In the genomic region with DNA sequence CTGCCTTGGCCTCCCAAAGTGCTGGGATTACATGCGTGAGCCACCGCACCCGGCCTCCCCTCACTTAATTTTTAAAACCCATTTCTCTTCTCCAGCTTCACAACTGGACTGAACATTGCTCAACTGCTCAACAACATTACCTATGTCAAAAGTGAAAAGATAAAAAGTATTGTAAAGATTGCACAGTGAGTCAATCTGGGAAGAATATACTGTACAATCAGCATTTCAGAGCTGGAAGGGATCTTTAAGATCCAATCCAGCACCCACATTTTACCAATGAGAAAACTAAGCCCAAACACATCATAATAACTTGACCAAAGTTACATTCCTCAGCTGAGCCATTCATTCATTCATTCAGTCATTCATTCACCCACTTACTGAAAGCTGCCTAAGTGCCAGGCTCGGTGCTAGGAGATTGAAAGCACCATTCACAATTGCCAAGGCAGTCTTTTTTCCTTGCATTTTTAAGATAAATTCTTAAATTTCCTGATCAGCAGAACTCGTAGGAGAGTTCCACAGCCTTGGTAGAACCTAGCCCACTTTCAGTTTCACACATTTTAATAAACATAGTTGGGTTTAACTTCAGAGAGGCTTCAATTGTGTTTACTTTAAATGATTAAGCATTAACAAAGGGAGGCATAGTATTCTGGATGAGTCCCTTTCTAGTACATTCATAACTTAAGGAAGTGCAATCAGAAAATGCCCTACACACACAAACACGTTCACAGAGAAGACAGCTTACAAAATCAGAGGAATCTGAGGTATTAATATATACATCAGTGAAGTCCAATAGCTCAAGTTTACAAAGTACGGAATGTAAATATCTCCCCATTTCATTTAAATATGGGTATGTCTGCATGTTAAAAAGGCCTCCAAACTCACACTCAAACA, we compare ENCODE assay signal across 3 cellular contexts.
TF ChIP-seq lines count a peak whose summit lies in the region.

No MANE protein-coding gene starts in this region.

TF ChIP-seq in SK-N-SH, 30 proteins besides CTCF, POLR2A, EP300 and RAD21:
- no peak for TF ChIP-seq TAF1 (IDR thresholded peaks at IDR 0.05; ENCODE audit: borderline replicate concordance, low read depth, low read length)
- no peak for TF ChIP-seq RCOR1 (IDR thresholded peaks at IDR 0.05; ENCODE audit: low read length)
- TF ChIP-seq ELF1 (IDR thresholded peaks at IDR 0.05): no peak
- TF ChIP-seq TEAD4 (IDR thresholded peaks at IDR 0.05; ENCODE audit: borderline replicate concordance, insufficient read depth): no peak
- TF ChIP-seq, protein P1, sequence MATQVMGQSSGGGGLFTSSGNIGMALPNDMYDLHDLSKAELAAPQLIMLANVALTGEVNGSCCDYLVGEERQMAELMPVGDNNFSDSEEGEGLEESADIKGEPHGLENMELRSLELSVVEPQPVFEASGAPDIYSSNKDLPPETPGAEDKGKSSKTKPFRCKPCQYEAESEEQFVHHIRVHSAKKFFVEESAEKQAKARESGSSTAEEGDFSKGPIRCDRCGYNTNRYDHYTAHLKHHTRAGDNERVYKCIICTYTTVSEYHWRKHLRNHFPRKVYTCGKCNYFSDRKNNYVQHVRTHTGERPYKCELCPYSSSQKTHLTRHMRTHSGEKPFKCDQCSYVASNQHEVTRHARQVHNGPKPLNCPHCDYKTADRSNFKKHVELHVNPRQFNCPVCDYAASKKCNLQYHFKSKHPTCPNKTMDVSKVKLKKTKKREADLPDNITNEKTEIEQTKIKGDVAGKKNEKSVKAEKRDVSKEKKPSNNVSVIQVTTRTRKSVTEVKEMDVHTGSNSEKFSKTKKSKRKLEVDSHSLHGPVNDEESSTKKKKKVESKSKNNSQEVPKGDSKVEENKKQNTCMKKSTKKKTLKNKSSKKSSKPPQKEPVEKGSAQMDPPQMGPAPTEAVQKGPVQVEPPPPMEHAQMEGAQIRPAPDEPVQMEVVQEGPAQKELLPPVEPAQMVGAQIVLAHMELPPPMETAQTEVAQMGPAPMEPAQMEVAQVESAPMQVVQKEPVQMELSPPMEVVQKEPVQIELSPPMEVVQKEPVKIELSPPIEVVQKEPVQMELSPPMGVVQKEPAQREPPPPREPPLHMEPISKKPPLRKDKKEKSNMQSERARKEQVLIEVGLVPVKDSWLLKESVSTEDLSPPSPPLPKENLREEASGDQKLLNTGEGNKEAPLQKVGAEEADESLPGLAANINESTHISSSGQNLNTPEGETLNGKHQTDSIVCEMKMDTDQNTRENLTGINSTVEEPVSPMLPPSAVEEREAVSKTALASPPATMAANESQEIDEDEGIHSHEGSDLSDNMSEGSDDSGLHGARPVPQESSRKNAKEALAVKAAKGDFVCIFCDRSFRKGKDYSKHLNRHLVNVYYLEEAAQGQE (IDR thresholded peaks at IDR 0.05; ENCODE audit: low read depth, low read length): no peak
- no peak for TF ChIP-seq USF1 (IDR thresholded peaks at IDR 0.05; ENCODE audit: borderline replicate concordance, low read depth)
- no peak for TF ChIP-seq SIN3A (IDR thresholded peaks at IDR 0.05; ENCODE audit: borderline replicate concordance, low read depth, low read length)
- TF ChIP-seq GATA2 (CRISPR knock-in tag; IDR thresholded peaks at IDR 0.05): no peak
- TF ChIP-seq YY1 (IDR thresholded peaks at IDR 0.05; ENCODE audit: low read depth): no peak
- TF ChIP-seq JUND (IDR thresholded peaks at IDR 0.05): no peak
- TF ChIP-seq TCF12 (IDR thresholded peaks at IDR 0.05): no peak
- TF ChIP-seq, protein P2, sequence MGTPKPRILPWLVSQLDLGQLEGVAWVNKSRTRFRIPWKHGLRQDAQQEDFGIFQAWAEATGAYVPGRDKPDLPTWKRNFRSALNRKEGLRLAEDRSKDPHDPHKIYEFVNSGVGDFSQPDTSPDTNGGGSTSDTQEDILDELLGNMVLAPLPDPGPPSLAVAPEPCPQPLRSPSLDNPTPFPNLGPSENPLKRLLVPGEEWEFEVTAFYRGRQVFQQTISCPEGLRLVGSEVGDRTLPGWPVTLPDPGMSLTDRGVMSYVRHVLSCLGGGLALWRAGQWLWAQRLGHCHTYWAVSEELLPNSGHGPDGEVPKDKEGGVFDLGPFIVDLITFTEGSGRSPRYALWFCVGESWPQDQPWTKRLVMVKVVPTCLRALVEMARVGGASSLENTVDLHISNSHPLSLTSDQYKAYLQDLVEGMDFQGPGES (IDR thresholded peaks at IDR 0.05; ENCODE audit: low read depth, low read length): no peak
- no peak for TF ChIP-seq GABPA (IDR thresholded peaks at IDR 0.05; ENCODE audit: low read depth)
- no peak for TF ChIP-seq RXRA (IDR thresholded peaks at IDR 0.05; ENCODE audit: borderline replicate concordance, low read depth)
- TF ChIP-seq FOSL2 (IDR thresholded peaks at IDR 0.05; ENCODE audit: borderline replicate concordance, low read depth): no peak

TF ChIP-seq in SK-N-SH treated with all-trans-retinoic acid at 6 μM for 48 hours, 23 proteins besides CTCF, POLR2A, EP300 and RAD21:
- TF ChIP-seq ZNF70 (CRISPR knock-in tag; IDR thresholded peaks at IDR 0.05) (no peak), GLIS3 (CRISPR knock-in tag; IDR thresholded peaks at IDR 0.05) (no peak), ISL1 (CRISPR knock-in tag; IDR thresholded peaks at IDR 0.05) (no peak), ZFP3 (CRISPR knock-in tag; IDR thresholded peaks at IDR 0.05) (no peak), CSRNP3 (CRISPR knock-in tag; IDR thresholded peaks at IDR 0.05) (no peak), RARB (CRISPR knock-in tag; IDR thresholded peaks at IDR 0.05) (no peak), ESRRG (CRISPR knock-in tag; IDR thresholded peaks at IDR 0.05) (no peak), ZNF8 (CRISPR knock-in tag; IDR thresholded peaks at IDR 0.05) (no peak), SNAI2 (CRISPR knock-in tag; IDR thresholded peaks at IDR 0.05) (no peak), CSDC2 (CRISPR knock-in tag; IDR thresholded peaks at IDR 0.05) (no peak), OSR1 (CRISPR knock-in tag; IDR thresholded peaks at IDR 0.05) (no peak), PPARA (CRISPR knock-in tag; IDR thresholded peaks at IDR 0.05; ENCODE audit: borderline replicate concordance) (no peak), BACH2 (CRISPR knock-in tag; IDR thresholded peaks at IDR 0.05; ENCODE audit: borderline replicate concordance) (no peak), ZC3H10 (CRISPR knock-in tag; IDR thresholded peaks at IDR 0.05) (no peak)
- TF ChIP-seq, protein P3, sequence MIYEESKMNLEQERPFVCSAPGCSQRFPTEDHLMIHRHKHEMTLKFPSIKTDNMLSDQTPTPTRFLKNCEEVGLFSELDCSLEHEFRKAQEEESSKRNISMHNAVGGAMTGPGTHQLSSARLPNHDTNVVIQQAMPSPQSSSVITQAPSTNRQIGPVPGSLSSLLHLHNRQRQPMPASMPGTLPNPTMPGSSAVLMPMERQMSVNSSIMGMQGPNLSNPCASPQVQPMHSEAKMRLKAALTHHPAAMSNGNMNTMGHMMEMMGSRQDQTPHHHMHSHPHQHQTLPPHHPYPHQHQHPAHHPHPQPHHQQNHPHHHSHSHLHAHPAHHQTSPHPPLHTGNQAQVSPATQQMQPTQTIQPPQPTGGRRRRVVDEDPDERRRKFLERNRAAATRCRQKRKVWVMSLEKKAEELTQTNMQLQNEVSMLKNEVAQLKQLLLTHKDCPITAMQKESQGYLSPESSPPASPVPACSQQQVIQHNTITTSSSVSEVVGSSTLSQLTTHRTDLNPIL (CRISPR knock-in tag; IDR thresholded peaks at IDR 0.05; ENCODE audit: low read depth): no peak
- TF ChIP-seq, protein P4, sequence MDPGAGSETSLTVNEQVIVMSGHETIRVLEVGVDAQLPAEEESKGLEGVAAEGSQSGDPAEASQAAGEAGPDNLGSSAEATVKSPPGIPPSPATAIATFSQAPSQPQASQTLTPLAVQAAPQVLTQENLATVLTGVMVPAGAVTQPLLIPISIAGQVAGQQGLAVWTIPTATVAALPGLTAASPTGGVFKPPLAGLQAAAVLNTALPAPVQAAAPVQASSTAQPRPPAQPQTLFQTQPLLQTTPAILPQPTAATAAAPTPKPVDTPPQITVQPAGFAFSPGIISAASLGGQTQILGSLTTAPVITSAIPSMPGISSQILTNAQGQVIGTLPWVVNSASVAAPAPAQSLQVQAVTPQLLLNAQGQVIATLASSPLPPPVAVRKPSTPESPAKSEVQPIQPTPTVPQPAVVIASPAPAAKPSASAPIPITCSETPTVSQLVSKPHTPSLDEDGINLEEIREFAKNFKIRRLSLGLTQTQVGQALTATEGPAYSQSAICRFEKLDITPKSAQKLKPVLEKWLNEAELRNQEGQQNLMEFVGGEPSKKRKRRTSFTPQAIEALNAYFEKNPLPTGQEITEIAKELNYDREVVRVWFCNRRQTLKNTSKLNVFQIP (CRISPR knock-in tag; IDR thresholded peaks at IDR 0.05; ENCODE audit: borderline replicate concordance, low read depth): no peak
TF ChIP-seq in SK-N-SH treated with all-trans-retinoic acid at 6 μM for 48 hours: peak in this region for 0.

TF ChIP-seq in endothelial cell of umbilical vein, 7 proteins besides CTCF, POLR2A, EP300 and RAD21:
- TF ChIP-seq EZH2 (IDR thresholded peaks at IDR 0.05; ENCODE audit: borderline replicate concordance, low read depth, low read length, severe bottlenecking) (no peak), FOS (IDR thresholded peaks at IDR 0.05; ENCODE audit: borderline replicate concordance, insufficient read depth, low read length) (no peak), GATA2 (IDR thresholded peaks at IDR 0.05; ENCODE audit: insufficient read depth, insufficient read length, low read depth, low read length) (no peak), JUN (IDR thresholded peaks at IDR 0.05; ENCODE audit: borderline replicate concordance, insufficient read depth, insufficient read length, low read depth) (no peak), MYC (IDR thresholded peaks at IDR 0.05; ENCODE audit: low read depth, low read length) (no peak), POLR2AphosphoS5 (IDR thresholded peaks at IDR 0.05; ENCODE audit: insufficient read depth, low read depth, low read length) (no peak)
- TF ChIP-seq, protein P5, sequence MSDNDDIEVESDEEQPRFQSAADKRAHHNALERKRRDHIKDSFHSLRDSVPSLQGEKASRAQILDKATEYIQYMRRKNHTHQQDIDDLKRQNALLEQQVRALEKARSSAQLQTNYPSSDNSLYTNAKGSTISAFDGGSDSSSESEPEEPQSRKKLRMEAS (IDR thresholded peaks at IDR 0.05; ENCODE audit: insufficient read depth, insufficient read length): no peak
